9 cellular contexts compared by ENCODE assay signal in genomic region chr1:196982247-196982646, GRCh38. TPM values are rescaled to one million over a fixed set of nuclear protein-coding genes. Genes with fewer than 3 reads are reported as not detected.
"Had no signal": no experiment of that assay in that cellular context is flagged by ENCODE, and none has a peak within 500 bp of the region (broad histone marks: within the 10 kb centered on the region; RNA-seq: fewer than 3 reads in every experiment).

No MANE protein-coding gene starts in this region.

RNA-seq across cellular contexts. Expression of gene CFHR5, which starts 4.9 kb away (rescaled TPM):
- polyA plus RNA-seq: naive thymus-derived CD8-positive, alpha-beta T cell; neural cell; pancreas; psoas muscle; right cardiac atrium; sigmoid colon; small intestine; smooth muscle cell; spleen had no signal

RNA-seq across cellular contexts. Expression of gene CFHR2, which starts 38.7 kb away (rescaled TPM):
- polyA plus RNA-seq: naive thymus-derived CD8-positive, alpha-beta T cell; neural cell; pancreas; psoas muscle; right cardiac atrium; sigmoid colon; small intestine; smooth muscle cell; spleen had no signal
